Comparison of ENCODE assay signal across 8 cellular contexts in the genomic region with DNA sequence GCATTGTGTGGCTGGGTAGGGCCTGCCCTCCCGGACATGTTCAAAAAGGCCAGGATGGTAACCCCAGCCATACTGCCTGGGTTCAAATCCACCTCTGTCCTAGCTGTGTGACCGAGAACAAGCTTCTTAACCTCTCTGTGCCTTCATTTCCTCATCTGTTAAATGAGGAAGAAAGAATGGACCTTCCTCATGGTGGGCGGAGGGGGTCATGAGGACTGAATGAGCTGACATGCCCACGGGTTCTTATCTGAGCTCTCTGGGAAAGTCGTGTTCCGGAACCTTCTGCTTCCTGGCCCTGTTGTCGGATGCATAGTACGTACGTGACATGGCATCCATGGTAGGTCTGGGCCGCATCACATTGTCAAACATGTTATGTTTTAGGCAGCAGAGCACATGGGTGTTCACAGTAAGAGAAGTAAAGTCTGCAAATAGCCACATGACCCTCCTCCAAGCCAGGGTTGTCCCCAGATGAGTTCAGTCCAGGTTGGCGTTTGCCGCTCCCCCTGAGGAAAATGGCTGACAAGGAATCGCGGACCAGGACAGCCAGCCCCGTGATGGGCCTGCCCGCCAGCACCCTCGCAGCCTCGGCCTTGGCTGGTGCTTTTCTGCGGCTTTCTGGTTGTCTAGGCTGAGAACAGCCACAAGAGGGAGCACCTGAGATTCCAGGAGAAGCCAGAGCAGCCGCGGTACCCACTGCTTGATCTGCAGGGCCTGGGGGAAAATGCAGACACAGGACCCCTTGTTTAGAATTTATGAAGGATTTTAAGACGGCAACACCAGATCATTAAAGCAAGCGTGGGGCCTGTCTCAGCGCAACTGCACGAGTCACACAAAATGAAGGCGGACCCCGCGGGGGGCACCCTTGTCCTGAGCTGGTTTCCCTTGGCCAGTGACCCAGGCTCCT. TPM values are rescaled to one million over a fixed set of nuclear protein-coding genes. Genes with fewer than 3 reads are reported as not detected.
A peak's percentile ranks its signal among the peaks of the same experiment; 100 is the strongest.
DNase-seq lines count a peak whose midpoint lies in the region; ATAC-seq and TF ChIP-seq lines count a peak whose summit lies in the region.

No MANE protein-coding gene starts in this region.

- ATAC-seq in HG03159 (IDR thresholded peaks at IDR 0.05; ENCODE audit: unreplicated experiment): no peak

- no peaks in the 10 kb centered on the region for H3K36me3 ChIP-seq in breast epithelium

- H3K27ac ChIP-seq in breast epithelium: peak overlapping the region in 1 of 2 donors; percentile 88

- H3K36me3 Mint-ChIP-seq in immature natural killer cell: no peaks in the 10 kb centered on the region

- H3K4me3 ChIP-seq in WI38 (ENCODE audit: low read depth, low read length) (no peak overlapping the region), breast epithelium (peak overlapping the region in 1 of 3 donors; percentile 21)

- DNase-seq in SIG-M5 treated with dmso at 0.1 percent for 504 hours (lab: John Stamatoyannopoulos, UW; ENCODE audit: unreplicated experiment) (peak; percentile 68), SIG-M5 (lab: John Stamatoyannopoulos, UW) (no peak), NCI-H2196 treated with DMSO at 0.1 percent for 48 hours (lab: John Stamatoyannopoulos, UW; ENCODE audit: unreplicated experiment) (peak; percentile 81), breast epithelium (ENCODE audit: low spot score in 2 of 2) (peak; percentile 80), immature natural killer cell (peak; percentile 65 to 76 (median 66))
- DNase-seq in stimulated activated CD4-positive, alpha-beta T cell treated with anti-CD3 and anti-CD28 coated beads, Interleukin-12 subunit alpha, Interleukin-12 subunit beta, amount 100 ng/mL, for 4 hours: peak; percentile 63

- intact Hi-C loops in breast epithelium (cut with DNase I; ENCODE audit: low total_unique reads): no loop called here

- H3K4me1 Mint-ChIP-seq in immature natural killer cell: peaks cover 5 to 8% of the 10 kb centered on the region in 2 donors

- H3K9me3 ChIP-seq in breast epithelium: no peaks in the 10 kb centered on the region

- peak overlapping the region in 2 of 6 donors; percentile 18 to 67 for H3K27ac Mint-ChIP-seq in immature natural killer cell

- H3K9me3 Mint-ChIP-seq in immature natural killer cell: no peaks in the 10 kb centered on the region

- H3K27me3 ChIP-seq in breast epithelium: no peaks in the 10 kb centered on the region

- no peak overlapping the region for H3K4me3 Mint-ChIP-seq in immature natural killer cell

- peaks cover 0 to 7% of the 10 kb centered on the region in 2 donors for H3K4me1 ChIP-seq in breast epithelium

- TF ChIP-seq POLR2A in breast epithelium (IDR thresholded peaks at IDR 0.05): no peak

- peaks cover 0 to 3% (median 3%) of the 10 kb centered on the region in 3 donors for H3K27me3 Mint-ChIP-seq in immature natural killer cell (ENCODE audit: low read depth in 3 of 3)

- peak; percentile 82 for TF ChIP-seq CTCF in WI38 (IDR thresholded peaks at IDR 0.05; ENCODE audit: low read depth, low read length)
- TF ChIP-seq CTCF in breast epithelium (IDR thresholded peaks at IDR 0.05): peak; percentile 81 to 91 (median 86)

RNA-seq across cellular contexts. Expression of a gene that starts 2.4 kb away (rescaled TPM):
- total RNA-seq in breast epithelium: 1 to 10 TPM in 2 of 3 donors, under 1 TPM in 1; 0.64 to 2.9 (median 2.6) TPM
- under 1 TPM in 1 of 3 donors, not detected in 2; 0.46 TPM for polyA plus RNA-seq in immature natural killer cell

RNA-seq across cellular contexts. Expression of a gene that starts 20.6 kb away (rescaled TPM):
- total RNA-seq in breast epithelium: 1 to 10 TPM in 2 of 3 donors, not detected in 1; 2.6 to 5.9 TPM
- under 1 TPM in 1 of 3 donors, not detected in 2; 0.21 TPM for polyA plus RNA-seq in immature natural killer cell

RNA-seq across cellular contexts. Expression of a gene that starts 29.2 kb away (rescaled TPM):
- 10 to 100 TPM in 1 of 3 donors, 1 to 10 TPM in 2; 2.2 to 14.2 (median 9.8) TPM for total RNA-seq in breast epithelium
- 10 to 100 TPM in 1 of 3 donors, 1 to 10 TPM in 2; 1.8 to 16.4 (median 3.6) TPM for polyA plus RNA-seq in immature natural killer cell

RNA-seq across cellular contexts. Expression of a gene that starts 38.0 kb away (rescaled TPM):
- total RNA-seq in breast epithelium: 10 to 100 TPM in 1 of 3 donors, 1 to 10 TPM in 2; 3.9 to 10.8 (median 5.0) TPM
- 10 to 100 TPM; 23.6 to 65.1 (median 26.3) TPM for polyA plus RNA-seq in immature natural killer cell

RNA-seq across cellular contexts. Expression of a gene that starts 44.4 kb away (rescaled TPM):
- total RNA-seq in breast epithelium: 1 to 10 TPM in 2 of 3 donors, under 1 TPM in 1; 0.32 to 1.9 (median 1.3) TPM
- 1 to 10 TPM in 1 of 3 donors, under 1 TPM in 1, not detected in 1; 0.17 to 1.1 TPM for polyA plus RNA-seq in immature natural killer cell
